Comparison of ENCODE assay signal across 1 cellular context in the genomic region with DNA sequence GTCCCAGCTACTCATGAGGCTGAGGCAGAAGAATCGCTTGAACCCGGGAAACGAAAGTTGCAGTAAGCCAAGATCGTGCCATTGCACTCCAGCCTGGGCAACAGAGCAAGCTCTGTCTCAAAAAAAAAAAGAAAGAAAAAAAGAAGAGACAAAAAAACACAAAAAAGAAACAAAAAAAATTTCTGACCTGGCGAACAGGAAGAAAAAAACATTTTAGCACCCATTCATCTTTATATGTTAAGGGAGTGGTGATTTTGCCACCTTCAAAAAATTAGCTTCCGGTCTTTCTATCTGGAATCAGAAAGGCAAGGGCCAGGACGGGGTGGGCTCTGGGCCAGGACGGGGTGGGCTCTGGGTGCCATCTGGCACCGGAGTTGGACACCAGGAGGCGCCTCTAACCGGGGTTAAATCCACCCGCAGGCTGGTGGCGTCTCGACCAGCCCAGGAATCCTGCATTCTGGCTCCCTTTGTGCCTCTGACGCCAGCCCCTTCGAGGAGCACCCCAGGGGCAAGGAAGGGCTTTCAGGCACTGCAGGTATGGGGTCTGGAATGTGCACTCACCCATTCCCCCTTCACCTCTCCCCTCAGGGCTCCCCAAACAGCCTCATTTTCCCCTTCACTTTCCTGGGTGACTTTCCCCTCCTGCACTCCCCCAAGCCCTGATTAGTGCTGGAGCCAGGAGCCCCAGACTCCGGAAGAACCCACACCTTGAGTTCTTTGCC.
TF ChIP-seq lines count a peak whose summit lies in the region.

No MANE protein-coding gene starts in this region.

TF ChIP-seq in HepG2, 621 proteins besides CTCF, POLR2A, EP300 and RAD21 (continued from another document and continues in another):
- TF ChIP-seq, protein P1, sequence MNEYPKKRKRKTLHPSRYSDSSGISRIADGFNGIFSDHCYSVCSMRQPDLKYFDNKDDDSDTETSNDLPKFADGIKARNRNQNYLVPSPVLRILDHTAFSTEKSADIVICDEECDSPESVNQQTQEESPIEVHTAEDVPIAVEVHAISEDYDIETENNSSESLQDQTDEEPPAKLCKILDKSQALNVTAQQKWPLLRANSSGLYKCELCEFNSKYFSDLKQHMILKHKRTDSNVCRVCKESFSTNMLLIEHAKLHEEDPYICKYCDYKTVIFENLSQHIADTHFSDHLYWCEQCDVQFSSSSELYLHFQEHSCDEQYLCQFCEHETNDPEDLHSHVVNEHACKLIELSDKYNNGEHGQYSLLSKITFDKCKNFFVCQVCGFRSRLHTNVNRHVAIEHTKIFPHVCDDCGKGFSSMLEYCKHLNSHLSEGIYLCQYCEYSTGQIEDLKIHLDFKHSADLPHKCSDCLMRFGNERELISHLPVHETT (CRISPR knock-in tag; conservative IDR thresholded peaks at IDR 0.05), result 0 out of 2 replicates have a peak, but pooled peaks have one; percentile 43
- no peak for TF ChIP-seq ZNF747 (CRISPR knock-in tag; IDR thresholded peaks at IDR 0.05; ENCODE audit: borderline replicate concordance)
- no peak for TF ChIP-seq SPEN (CRISPR knock-in tag; IDR thresholded peaks at IDR 0.05; ENCODE audit: low read depth)
- TF ChIP-seq, protein P2, sequence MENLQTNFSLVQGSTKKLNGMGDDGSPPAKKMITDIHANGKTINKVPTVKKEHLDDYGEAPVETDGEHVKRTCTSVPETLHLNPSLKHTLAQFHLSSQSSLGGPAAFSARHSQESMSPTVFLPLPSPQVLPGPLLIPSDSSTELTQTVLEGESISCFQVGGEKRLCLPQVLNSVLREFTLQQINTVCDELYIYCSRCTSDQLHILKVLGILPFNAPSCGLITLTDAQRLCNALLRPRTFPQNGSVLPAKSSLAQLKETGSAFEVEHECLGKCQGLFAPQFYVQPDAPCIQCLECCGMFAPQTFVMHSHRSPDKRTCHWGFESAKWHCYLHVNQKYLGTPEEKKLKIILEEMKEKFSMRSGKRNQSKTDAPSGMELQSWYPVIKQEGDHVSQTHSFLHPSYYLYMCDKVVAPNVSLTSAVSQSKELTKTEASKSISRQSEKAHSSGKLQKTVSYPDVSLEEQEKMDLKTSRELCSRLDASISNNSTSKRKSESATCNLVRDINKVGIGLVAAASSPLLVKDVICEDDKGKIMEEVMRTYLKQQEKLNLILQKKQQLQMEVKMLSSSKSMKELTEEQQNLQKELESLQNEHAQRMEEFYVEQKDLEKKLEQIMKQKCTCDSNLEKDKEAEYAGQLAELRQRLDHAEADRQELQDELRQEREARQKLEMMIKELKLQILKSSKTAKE (CRISPR knock-in tag; IDR thresholded peaks at IDR 0.05; ENCODE audit: borderline replicate concordance), result no peak
- no peak for TF ChIP-seq TOE1 (CRISPR knock-in tag; IDR thresholded peaks at IDR 0.05)
- TF ChIP-seq BORCS8-MEF2B (CRISPR knock-in tag; IDR thresholded peaks at IDR 0.05), result no peak
- TF ChIP-seq RCOR2 (CRISPR knock-in tag; IDR thresholded peaks at IDR 0.05), result no peak
- TF ChIP-seq SIX4 (CRISPR knock-in tag; IDR thresholded peaks at IDR 0.05), result no peak
- TF ChIP-seq STAT5B (CRISPR knock-in tag; IDR thresholded peaks at IDR 0.05), result no peak
- TF ChIP-seq, protein P3, sequence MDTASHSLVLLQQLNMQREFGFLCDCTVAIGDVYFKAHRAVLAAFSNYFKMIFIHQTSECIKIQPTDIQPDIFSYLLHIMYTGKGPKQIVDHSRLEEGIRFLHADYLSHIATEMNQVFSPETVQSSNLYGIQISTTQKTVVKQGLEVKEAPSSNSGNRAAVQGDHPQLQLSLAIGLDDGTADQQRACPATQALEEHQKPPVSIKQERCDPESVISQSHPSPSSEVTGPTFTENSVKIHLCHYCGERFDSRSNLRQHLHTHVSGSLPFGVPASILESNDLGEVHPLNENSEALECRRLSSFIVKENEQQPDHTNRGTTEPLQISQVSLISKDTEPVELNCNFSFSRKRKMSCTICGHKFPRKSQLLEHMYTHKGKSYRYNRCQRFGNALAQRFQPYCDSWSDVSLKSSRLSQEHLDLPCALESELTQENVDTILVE (CRISPR knock-in tag; IDR thresholded peaks at IDR 0.05), result no peak
- TF ChIP-seq TEAD3 (CRISPR knock-in tag; optimal IDR thresholded peaks at IDR 0.05; ENCODE audit: borderline replicate concordance), result peak; percentile 7
- no peak for TF ChIP-seq ZNF317 (CRISPR knock-in tag; IDR thresholded peaks at IDR 0.05)
- TF ChIP-seq ZBTB7B (CRISPR knock-in tag; IDR thresholded peaks at IDR 0.05), result peak; percentile 92
- TF ChIP-seq TEAD2 (CRISPR knock-in tag; IDR thresholded peaks at IDR 0.05), result no peak
- TF ChIP-seq, protein P4, sequence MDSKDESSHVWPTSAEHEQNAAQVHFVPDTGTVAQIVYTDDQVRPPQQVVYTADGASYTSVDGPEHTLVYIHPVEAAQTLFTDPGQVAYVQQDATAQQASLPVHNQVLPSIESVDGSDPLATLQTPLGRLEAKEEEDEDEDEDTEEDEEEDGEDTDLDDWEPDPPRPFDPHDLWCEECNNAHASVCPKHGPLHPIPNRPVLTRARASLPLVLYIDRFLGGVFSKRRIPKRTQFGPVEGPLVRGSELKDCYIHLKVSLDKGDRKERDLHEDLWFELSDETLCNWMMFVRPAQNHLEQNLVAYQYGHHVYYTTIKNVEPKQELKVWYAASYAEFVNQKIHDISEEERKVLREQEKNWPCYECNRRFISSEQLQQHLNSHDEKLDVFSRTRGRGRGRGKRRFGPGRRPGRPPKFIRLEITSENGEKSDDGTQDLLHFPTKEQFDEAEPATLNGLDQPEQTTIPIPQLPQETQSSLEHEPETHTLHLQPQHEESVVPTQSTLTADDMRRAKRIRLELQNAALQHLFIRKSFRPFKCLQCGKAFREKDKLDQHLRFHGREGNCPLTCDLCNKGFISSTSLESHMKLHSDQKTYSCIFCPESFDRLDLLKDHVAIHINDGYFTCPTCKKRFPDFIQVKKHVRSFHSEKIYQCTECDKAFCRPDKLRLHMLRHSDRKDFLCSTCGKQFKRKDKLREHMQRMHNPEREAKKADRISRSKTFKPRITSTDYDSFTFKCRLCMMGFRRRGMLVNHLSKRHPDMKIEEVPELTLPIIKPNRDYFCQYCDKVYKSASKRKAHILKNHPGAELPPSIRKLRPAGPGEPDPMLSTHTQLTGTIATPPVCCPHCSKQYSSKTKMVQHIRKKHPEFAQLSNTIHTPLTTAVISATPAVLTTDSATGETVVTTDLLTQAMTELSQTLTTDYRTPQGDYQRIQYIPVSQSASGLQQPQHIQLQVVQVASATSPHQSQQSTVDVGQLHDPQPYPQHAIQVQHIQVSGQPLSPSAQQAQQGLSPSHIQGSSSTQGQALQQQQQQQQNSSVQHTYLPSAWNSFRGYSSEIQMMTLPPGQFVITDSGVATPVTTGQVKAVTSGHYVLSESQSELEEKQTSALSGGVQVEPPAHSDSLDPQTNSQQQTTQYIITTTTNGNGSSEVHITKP (CRISPR knock-in tag; IDR thresholded peaks at IDR 0.05; ENCODE audit: low read depth), result no peak
- no peak for TF ChIP-seq SRSF4 (IDR thresholded peaks at IDR 0.05; ENCODE audit: low read depth, low read length, poor library complexity, severe bottlenecking)
- TF ChIP-seq NFRKB (IDR thresholded peaks at IDR 0.05), result no peak
- TF ChIP-seq, protein P5, sequence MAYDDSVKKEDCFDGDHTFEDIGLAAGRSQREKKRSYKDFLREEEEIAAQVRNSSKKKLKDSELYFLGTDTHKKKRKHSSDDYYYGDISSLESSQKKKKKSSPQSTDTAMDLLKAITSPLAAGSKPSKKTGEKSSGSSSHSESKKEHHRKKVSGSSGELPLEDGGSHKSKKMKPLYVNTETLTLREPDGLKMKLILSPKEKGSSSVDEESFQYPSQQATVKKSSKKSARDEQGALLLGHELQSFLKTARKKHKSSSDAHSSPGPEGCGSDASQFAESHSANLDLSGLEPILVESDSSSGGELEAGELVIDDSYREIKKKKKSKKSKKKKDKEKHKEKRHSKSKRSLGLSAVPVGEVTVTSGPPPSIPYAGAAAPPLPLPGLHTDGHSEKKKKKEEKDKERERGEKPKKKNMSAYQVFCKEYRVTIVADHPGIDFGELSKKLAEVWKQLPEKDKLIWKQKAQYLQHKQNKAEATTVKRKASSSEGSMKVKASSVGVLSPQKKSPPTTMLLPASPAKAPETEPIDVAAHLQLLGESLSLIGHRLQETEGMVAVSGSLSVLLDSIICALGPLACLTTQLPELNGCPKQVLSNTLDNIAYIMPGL (CRISPR knock-in tag; IDR thresholded peaks at IDR 0.05; ENCODE audit: borderline replicate concordance in 1 of 2, low read depth in 1 of 2), result peak; percentile 58 to 60; a peak in 3 of 4 replicates
- TF ChIP-seq, protein P6, sequence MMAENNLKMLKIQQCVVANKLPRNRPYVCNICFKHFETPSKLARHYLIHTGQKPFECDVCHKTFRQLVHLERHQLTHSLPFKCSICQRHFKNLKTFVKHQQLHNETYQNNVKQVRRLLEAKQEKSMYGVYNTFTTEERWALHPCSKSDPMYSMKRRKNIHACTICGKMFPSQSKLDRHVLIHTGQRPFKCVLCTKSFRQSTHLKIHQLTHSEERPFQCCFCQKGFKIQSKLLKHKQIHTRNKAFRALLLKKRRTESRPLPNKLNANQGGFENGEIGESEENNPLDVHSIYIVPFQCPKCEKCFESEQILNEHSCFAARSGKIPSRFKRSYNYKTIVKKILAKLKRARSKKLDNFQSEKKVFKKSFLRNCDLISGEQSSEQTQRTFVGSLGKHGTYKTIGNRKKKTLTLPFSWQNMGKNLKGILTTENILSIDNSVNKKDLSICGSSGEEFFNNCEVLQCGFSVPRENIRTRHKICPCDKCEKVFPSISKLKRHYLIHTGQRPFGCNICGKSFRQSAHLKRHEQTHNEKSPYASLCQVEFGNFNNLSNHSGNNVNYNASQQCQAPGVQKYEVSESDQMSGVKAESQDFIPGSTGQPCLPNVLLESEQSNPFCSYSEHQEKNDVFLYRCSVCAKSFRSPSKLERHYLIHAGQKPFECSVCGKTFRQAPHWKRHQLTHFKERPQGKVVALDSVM (CRISPR knock-in tag; IDR thresholded peaks at IDR 0.05), result no peak
- TF ChIP-seq SMAD1 (CRISPR knock-in tag; IDR thresholded peaks at IDR 0.05; ENCODE audit: borderline replicate concordance, low read depth), result 0 out of 2 replicates have a peak, but pooled peaks have one; percentile 20
- 0 out of 2 replicates have a peak, but pooled peaks have one; percentile 43 for TF ChIP-seq ERF (CRISPR knock-in tag; IDR thresholded peaks at IDR 0.05)
- TF ChIP-seq ARNT (IDR thresholded peaks at IDR 0.05), result no peak
- TF ChIP-seq NKX3-1 (CRISPR knock-in tag; IDR thresholded peaks at IDR 0.05), result no peak
- TF ChIP-seq CHD2 (IDR thresholded peaks at IDR 0.05; ENCODE audit: low read depth, low read length), result no peak
- no peak for TF ChIP-seq ZNF543 (CRISPR knock-in tag; IDR thresholded peaks at IDR 0.05)
- TF ChIP-seq ZNF777 (CRISPR knock-in tag; IDR thresholded peaks at IDR 0.05), result peak; percentile 76; the same call in 1 of the 2 replicates
- no peak for TF ChIP-seq ZNF761 (CRISPR knock-in tag; conservative IDR thresholded peaks at IDR 0.05)
- TF ChIP-seq NFE2 (CRISPR knock-in tag; IDR thresholded peaks at IDR 0.05), result no peak
- TF ChIP-seq ZSCAN22 (CRISPR knock-in tag; IDR thresholded peaks at IDR 0.05), result no peak
- 0 out of 2 replicates have a peak, but pooled peaks have one; percentile 18 for TF ChIP-seq PITX1 (CRISPR knock-in tag; IDR thresholded peaks at IDR 0.05)
- TF ChIP-seq ZNF10 (CRISPR knock-in tag; IDR thresholded peaks at IDR 0.05; ENCODE audit: borderline replicate concordance, low read depth), result no peak
- TF ChIP-seq ZNF430 (CRISPR knock-in tag; IDR thresholded peaks at IDR 0.05), result no peak
- TF ChIP-seq, protein P7, sequence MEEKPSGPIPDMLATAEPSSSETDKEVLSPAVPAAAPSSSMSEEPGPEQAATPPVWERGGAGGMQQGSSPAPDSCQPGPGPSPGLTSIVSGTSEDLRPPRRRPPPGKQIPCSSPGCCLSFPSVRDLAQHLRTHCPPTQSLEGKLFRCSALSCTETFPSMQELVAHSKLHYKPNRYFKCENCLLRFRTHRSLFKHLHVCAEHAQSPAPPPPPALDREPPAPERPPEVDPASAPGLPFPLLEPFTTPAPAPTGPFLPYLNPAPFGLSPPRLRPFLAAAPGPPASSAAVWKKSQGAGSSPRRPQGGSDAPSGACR (CRISPR knock-in tag; IDR thresholded peaks at IDR 0.05), result no peak
- no peak for TF ChIP-seq FLYWCH1 (CRISPR knock-in tag; IDR thresholded peaks at IDR 0.05)
- no peak for TF ChIP-seq ZNF253 (CRISPR knock-in tag; IDR thresholded peaks at IDR 0.05; ENCODE audit: borderline replicate concordance)
- TF ChIP-seq ASH2L (IDR thresholded peaks at IDR 0.05; ENCODE audit: insufficient read length, low read depth, low read length), result peak; percentile 28
- no peak for TF ChIP-seq NFKBIZ (CRISPR knock-in tag; IDR thresholded peaks at IDR 0.05)
- no peak for TF ChIP-seq ZNF567 (CRISPR knock-in tag; IDR thresholded peaks at IDR 0.05; ENCODE audit: borderline replicate concordance)
- TF ChIP-seq NPAS2 (CRISPR knock-in tag; IDR thresholded peaks at IDR 0.05; ENCODE audit: borderline replicate concordance), result no peak
- no peak for TF ChIP-seq BRD4 (CRISPR knock-in tag; IDR thresholded peaks at IDR 0.05)
- TF ChIP-seq HNRNPLL (IDR thresholded peaks at IDR 0.05; ENCODE audit: low read depth, low read length, poor library complexity, severe bottlenecking), result no peak
- no peak for TF ChIP-seq ZNF878 (CRISPR knock-in tag; IDR thresholded peaks at IDR 0.05)
- TF ChIP-seq, protein P8, sequence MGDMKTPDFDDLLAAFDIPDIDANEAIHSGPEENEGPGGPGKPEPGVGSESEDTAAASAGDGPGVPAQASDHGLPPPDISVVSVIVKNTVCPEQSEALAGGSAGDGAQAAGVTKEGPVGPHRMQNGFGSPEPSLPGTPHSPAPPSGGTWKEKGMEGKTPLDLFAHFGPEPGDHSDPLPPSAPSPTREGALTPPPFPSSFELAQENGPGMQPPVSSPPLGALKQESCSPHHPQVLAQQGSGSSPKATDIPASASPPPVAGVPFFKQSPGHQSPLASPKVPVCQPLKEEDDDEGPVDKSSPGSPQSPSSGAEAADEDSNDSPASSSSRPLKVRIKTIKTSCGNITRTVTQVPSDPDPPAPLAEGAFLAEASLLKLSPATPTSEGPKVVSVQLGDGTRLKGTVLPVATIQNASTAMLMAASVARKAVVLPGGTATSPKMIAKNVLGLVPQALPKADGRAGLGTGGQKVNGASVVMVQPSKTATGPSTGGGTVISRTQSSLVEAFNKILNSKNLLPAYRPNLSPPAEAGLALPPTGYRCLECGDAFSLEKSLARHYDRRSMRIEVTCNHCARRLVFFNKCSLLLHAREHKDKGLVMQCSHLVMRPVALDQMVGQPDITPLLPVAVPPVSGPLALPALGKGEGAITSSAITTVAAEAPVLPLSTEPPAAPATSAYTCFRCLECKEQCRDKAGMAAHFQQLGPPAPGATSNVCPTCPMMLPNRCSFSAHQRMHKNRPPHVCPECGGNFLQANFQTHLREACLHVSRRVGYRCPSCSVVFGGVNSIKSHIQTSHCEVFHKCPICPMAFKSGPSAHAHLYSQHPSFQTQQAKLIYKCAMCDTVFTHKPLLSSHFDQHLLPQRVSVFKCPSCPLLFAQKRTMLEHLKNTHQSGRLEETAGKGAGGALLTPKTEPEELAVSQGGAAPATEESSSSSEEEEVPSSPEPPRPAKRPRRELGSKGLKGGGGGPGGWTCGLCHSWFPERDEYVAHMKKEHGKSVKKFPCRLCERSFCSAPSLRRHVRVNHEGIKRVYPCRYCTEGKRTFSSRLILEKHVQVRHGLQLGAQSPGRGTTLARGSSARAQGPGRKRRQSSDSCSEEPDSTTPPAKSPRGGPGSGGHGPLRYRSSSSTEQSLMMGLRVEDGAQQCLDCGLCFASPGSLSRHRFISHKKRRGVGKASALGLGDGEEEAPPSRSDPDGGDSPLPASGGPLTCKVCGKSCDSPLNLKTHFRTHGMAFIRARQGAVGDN (CRISPR knock-in tag; IDR thresholded peaks at IDR 0.05), result peak; percentile 58
- TF ChIP-seq KLF13 (CRISPR knock-in tag; IDR thresholded peaks at IDR 0.05), result no peak
- TF ChIP-seq RXRB (CRISPR knock-in tag; IDR thresholded peaks at IDR 0.05; ENCODE audit: borderline replicate concordance), result 0 out of 2 replicates have a peak, but pooled peaks have one; percentile 29
- 0 out of 2 replicates have a peak, but pooled peaks have one; percentile 13 for TF ChIP-seq FOSL2 (CRISPR knock-in tag; IDR thresholded peaks at IDR 0.05)
- TF ChIP-seq ZBTB38 (CRISPR knock-in tag; IDR thresholded peaks at IDR 0.05), result 0 out of 2 replicates have a peak, but pooled peaks have one; percentile 16
- TF ChIP-seq SP4 (CRISPR knock-in tag; IDR thresholded peaks at IDR 0.05), result no peak
